ENCODE assay signal across 1 cellular context in the genomic region with DNA sequence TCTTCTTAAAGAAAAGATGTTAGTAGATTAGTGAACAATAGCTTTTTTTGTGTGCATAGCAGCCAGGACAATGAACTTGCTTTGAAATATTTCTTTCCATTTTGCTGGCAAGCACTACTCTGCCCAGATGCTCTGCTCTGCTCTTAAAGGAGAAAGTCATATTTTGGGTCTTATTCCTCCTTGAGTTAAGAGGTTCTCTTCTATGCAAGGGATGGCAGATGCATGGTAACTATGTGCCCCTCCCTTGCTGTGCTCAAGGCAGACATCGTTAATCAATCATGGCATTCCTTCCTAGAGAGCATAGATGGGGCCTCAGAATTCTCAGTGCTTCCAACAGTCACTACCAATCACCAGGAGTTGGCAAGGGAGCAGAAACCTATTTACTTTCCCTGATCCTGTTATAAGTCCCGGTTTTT.
TF ChIP-seq lines count a peak whose summit lies in the region.

No MANE protein-coding gene starts in this region.

TF ChIP-seq in IMR-90, 13 proteins besides CTCF, POLR2A, EP300 and RAD21 (continued from another document):
- TF ChIP-seq, protein P1, sequence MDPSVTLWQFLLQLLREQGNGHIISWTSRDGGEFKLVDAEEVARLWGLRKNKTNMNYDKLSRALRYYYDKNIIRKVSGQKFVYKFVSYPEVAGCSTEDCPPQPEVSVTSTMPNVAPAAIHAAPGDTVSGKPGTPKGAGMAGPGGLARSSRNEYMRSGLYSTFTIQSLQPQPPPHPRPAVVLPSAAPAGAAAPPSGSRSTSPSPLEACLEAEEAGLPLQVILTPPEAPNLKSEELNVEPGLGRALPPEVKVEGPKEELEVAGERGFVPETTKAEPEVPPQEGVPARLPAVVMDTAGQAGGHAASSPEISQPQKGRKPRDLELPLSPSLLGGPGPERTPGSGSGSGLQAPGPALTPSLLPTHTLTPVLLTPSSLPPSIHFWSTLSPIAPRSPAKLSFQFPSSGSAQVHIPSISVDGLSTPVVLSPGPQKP (IDR thresholded peaks at IDR 0.05; ENCODE audit: borderline replicate concordance, low read depth, low read length) = no peak
- no peak for TF ChIP-seq CHD1 (IDR thresholded peaks at IDR 0.05; ENCODE audit: low read depth, low read length)
- no peak for TF ChIP-seq USF2 (IDR thresholded peaks at IDR 0.05; ENCODE audit: low read depth, low read length)
- no peak for TF ChIP-seq RCOR1 (IDR thresholded peaks at IDR 0.05; ENCODE audit: insufficient replicate concordance, low read length)
- TF ChIP-seq NFE2L2 (IDR thresholded peaks at IDR 0.05; ENCODE audit: low read depth, low read length) = no peak
- no peak for TF ChIP-seq FOS (IDR thresholded peaks at IDR 0.05; ENCODE audit: low read depth, low read length)
- TF ChIP-seq SMC3 (IDR thresholded peaks at IDR 0.05; ENCODE audit: low read depth, low read length) = no peak
- TF ChIP-seq BHLHE40 (IDR thresholded peaks at IDR 0.05; ENCODE audit: low read depth, low read length) = no peak
- no peak for TF ChIP-seq MXI1 (IDR thresholded peaks at IDR 0.05; ENCODE audit: borderline replicate concordance, low read depth, low read length)
- TF ChIP-seq MAFK (IDR thresholded peaks at IDR 0.05; ENCODE audit: low read depth, low read length) = no peak
- TF ChIP-seq CEBPB (IDR thresholded peaks at IDR 0.05; ENCODE audit: low read depth, low read length) = no peak
- TF ChIP-seq MAZ (IDR thresholded peaks at IDR 0.05; ENCODE audit: borderline replicate concordance, low read depth, low read length) = no peak
